In the genomic region with DNA sequence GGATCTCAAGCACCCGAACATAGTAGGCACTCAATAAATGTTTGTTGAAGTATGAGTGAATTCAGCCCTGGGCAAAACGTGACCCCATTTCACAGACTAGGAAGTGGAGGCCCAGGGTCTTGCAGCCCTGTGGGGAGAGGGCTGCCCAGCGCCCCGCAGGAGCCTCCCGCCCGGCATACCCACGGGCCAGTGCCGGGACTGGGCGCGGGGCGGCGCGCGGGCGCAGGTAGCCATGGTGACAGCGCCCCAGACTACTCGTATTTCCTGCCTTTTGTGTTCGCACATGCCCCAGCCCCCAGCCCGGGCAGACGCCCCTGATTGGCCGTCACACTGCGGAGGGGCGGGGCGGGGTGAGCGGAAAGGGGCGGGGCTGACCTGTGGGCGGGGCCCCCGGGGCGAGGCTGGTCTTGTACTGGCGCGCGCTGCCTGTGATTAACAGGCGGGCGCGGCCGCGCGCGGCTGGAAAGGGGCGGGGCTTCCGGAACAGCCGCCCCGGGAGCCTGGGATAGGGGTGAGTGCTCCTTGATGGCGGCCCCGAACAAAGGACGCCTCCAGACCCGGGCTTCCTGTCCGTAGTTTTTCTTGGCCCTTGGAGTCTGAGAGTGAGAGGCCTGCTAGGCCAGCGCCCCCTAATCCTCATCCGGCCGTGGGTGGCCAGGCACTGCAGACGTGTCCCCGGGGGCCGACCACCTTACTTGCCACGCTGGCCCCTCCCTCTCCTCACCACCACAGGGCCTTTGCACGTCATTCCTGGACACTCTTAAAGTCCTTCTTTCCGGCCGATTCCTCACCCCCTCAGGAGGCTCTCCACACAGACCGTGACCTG, we compare ENCODE assay signal across 8 cellular contexts.
DNase-seq lines count a peak whose midpoint lies in the region; ATAC-seq and TF ChIP-seq lines count a peak whose summit lies in the region.

No MANE protein-coding gene starts in this region.

- H2AFZ ChIP-seq in PC-9 = no peak overlapping the region

- peaks cover 80% of the 10 kb centered on the region for H3K4me1 Mint-ChIP-seq in activated T-cell treated with anti-CD3 and anti-CD28 coated beads, Interleukin-2, amount 50 U/mL, for 72 hours (ENCODE audit: low read depth)

- no peaks in the 10 kb centered on the region for H3K27me3 ChIP-seq in PC-9 (ENCODE audit: insufficient read depth, low read depth)
- no peaks in the 10 kb centered on the region for H3K27me3 ChIP-seq in esophagus muscularis mucosa

- peak; percentile 33 for TF ChIP-seq POLR2A in esophagus muscularis mucosa (IDR thresholded peaks at IDR 0.05; ENCODE audit: low read depth)

- peak overlapping the region; percentile 91 to 94 for H3K4me3 Mint-ChIP-seq in activated T-cell treated with anti-CD3 and anti-CD28 coated beads, Interleukin-2, amount 50 U/mL, for 72 hours

- peak overlapping the region; percentile 83 for H3K4me2 ChIP-seq in PC-9

- 10% methylated on average over 33 of the region's 59 CpGs for WGBS in esophagus muscularis mucosa

- H3K4me3 ChIP-seq in PC-9 (peak overlapping the region; percentile 56; the same call in 1 of the 2 replicates), esophagus muscularis mucosa (peak overlapping the region; percentile 44 to 54 (median 53))

- no peaks in the 10 kb centered on the region for H3K36me3 Mint-ChIP-seq in activated T-cell treated with anti-CD3 and anti-CD28 coated beads, Interleukin-2, amount 50 U/mL, for 72 hours (ENCODE audit: insufficient read depth in 2 of 2)

- peaks cover 24% of the 10 kb centered on the region for H3K4me1 ChIP-seq in PC-9 (replicated peaks; ENCODE audit: insufficient read depth)
- peaks cover 46 to 85% (median 75%) of the 10 kb centered on the region in 4 donors for H3K4me1 ChIP-seq in esophagus muscularis mucosa

- BruUV-seq in PC-9 (replicated peaks; lab: Mats Ljungman, UMichigan) = no TSS peak

- H3K9me2 ChIP-seq in PC-9 (ENCODE audit: insufficient read depth) = no peaks in the 10 kb centered on the region

- H3K9me3 ChIP-seq in PC-9 (ENCODE audit: insufficient read depth, low read depth) = no peaks in the 10 kb centered on the region
- H3K9me3 ChIP-seq in esophagus muscularis mucosa = no peaks in the 10 kb centered on the region

- no peak for TF ChIP-seq EP300 in esophagus muscularis mucosa (IDR thresholded peaks at IDR 0.05)

- intact Hi-C loops in PC-9 (cut with micrococcal nuclease; ENCODE audit: unreplicated experiment) = loop anchor here (1.0 to 2.0 kb wide), 3 partner anchors 14 to 41 kb away; no protein-coding TSS in a partner anchor
- intact Hi-C loops in esophagus muscularis mucosa (cut with DNase I) = no loop called here

- peak; percentile 52; the same call in 1 of the 2 replicates for TF ChIP-seq CTCF in PC-9 (conservative IDR thresholded peaks at IDR 0.05)
- peak; percentile 18 to 42 (median 33) for TF ChIP-seq CTCF in esophagus muscularis mucosa (IDR thresholded peaks at IDR 0.05)

- peaks cover 77% of the 10 kb centered on the region for H4K20me1 ChIP-seq in PC-9 (ENCODE audit: insufficient read depth)

- no peaks in the 10 kb centered on the region for H3K36me3 ChIP-seq in PC-9 (ENCODE audit: low read depth)
- H3K36me3 ChIP-seq in esophagus muscularis mucosa = no peaks in the 10 kb centered on the region

- POLR2A ChIA-PET in PC-9 (lab: Charles Lee; ENCODE audit: unreplicated experiment) = no interaction called here

- no peaks in the 10 kb centered on the region for H3K27me3 Mint-ChIP-seq in activated T-cell treated with anti-CD3 and anti-CD28 coated beads, Interleukin-2, amount 50 U/mL, for 72 hours (ENCODE audit: low read depth)

- no peaks in the 10 kb centered on the region for H3K9me3 Mint-ChIP-seq in activated T-cell treated with anti-CD3 and anti-CD28 coated beads, Interleukin-2, amount 50 U/mL, for 72 hours

- peak overlapping the region; percentile 34 for H3K27ac ChIP-seq in PC-9
- peak overlapping the region; percentile 79 to 89 (median 80) for H3K27ac ChIP-seq in esophagus muscularis mucosa (replicated peaks in 1 of 4)

- peak; percentile 96 for DNase-seq in COLO829 (ENCODE audit: low spot score)
- DNase-seq in HT-29 (ENCODE audit: low spot score) = peak; percentile 84
- peak; percentile 87 to 99 for DNase-seq in PC-9
- DNase-seq in activated T-cell treated with anti-CD3 and anti-CD28 coated beads, Interleukin-2, amount 50 U/mL, for 72 hours = peak; percentile 97 to 98
- peak; percentile 100 for DNase-seq in esophagus muscularis mucosa (ENCODE audit: extremely low spot score)
- peak; percentile 93 for DNase-seq in myocyte (ENCODE audit: low read depth)
- peak; percentile 90 for DNase-seq in stimulated activated CD8-positive, alpha-beta memory T cell treated with anti-CD3 and anti-CD28 coated beads, Interleukin-7, amount 100 ng/mL, for 24 hours (ENCODE audit: low read depth)

- H3K27ac Mint-ChIP-seq in activated T-cell treated with anti-CD3 and anti-CD28 coated beads, Interleukin-2, amount 50 U/mL, for 72 hours = peak overlapping the region; percentile 95

- ATAC-seq in GM21360 (IDR thresholded peaks at IDR 0.05; ENCODE audit: unreplicated experiment) = peak; percentile 76
- ATAC-seq in activated T-cell treated with anti-CD3 and anti-CD28 coated beads, Interleukin-2, amount 50 U/mL, for 72 hours (replicated peaks in 1 of 2) = peak; percentile 94 to 95

- CTCF ChIA-PET in PC-9 (lab: Charles Lee) = no interaction called here

- H3K79me2 ChIP-seq in PC-9 (ENCODE audit: low read depth) = peaks cover 75% of the 10 kb centered on the region

- peaks cover 40% of the 10 kb centered on the region; the same call in 1 of the 2 replicates for H3F3A ChIP-seq in PC-9 (ENCODE audit: insufficient read depth, low read depth)

Comparison
In these comparisons a context has a peak if more than half of its experiments do, and no peak if none do; other contexts are left out.
1. Peak in every context shown above with its lines: DNase-seq, ATAC-seq, H3K4me3 ChIP-seq and H3K27ac ChIP-seq.